8 cellular contexts compared by ENCODE assay signal in genomic region chrX:65750674-65751469, GRCh38.
A peak's percentile ranks its signal among the peaks of the same experiment; 100 is the strongest.
DNase-seq lines count a peak whose midpoint lies in the region; ATAC-seq, FAIRE-seq and TF ChIP-seq lines count a peak whose summit lies in the region.

No MANE protein-coding gene starts in this region.

- no peaks in the 10 kb centered on the region for H3K36me3 ChIP-seq in MM.1S (replicated peaks; ENCODE audit: insufficient read depth, low read length)
- no peaks in the 10 kb centered on the region for H3K36me3 ChIP-seq in GM12878 (ENCODE audit: control insufficient read depth in 2 of 2, insufficient read depth in 2 of 2, low read length in 1 of 2)
- no peaks in the 10 kb centered on the region for H3K36me3 ChIP-seq in Caco-2 (ENCODE audit: control insufficient read depth, insufficient read depth, low read length)

- no peak overlapping the region for H3K4me3 Mint-ChIP-seq in Caco-2 (ENCODE audit: unreplicated experiment)

- H3K27me3 Mint-ChIP-seq in Caco-2 (ENCODE audit: insufficient read depth, unreplicated experiment): peaks cover 7% of the 10 kb centered on the region

- POLR2A ChIA-PET in GM12878 (lab: Charles Lee) (interaction anchor here (1.1 to 1.2 kb wide), 2 partner anchors 37 to 45 kb away, joined by 3 read pairs; no protein-coding TSS in a partner anchor), Caco-2 (lab: Charles Lee) (no interaction called here)

- FAIRE-seq in GM12878 (lab: Jason Lieb, UNC): no peak

- H3F3A ChIP-seq in MM.1S (ENCODE audit: insufficient read depth, low read length): peaks cover 25% of the 10 kb centered on the region

- peak overlapping the region; percentile 67 for H3K4me2 ChIP-seq in MM.1S (ENCODE audit: low read depth, low read length)
- peak overlapping the region; percentile 7; the same call in 1 of the 2 replicates for H3K4me2 ChIP-seq in GM12878 (ENCODE audit: control insufficient read depth, insufficient read depth)

- H2AFZ ChIP-seq in MM.1S (ENCODE audit: low read length): 0 out of 2 replicates have a peak overlapping the region, but pooled peaks have one; percentile 0
- H2AFZ ChIP-seq in GM12878 (ENCODE audit: control insufficient read depth, low read depth, low read length): no peak overlapping the region

- H3K9me3 ChIP-seq in MM.1S (replicated peaks; ENCODE audit: insufficient read depth, low read length) (no peaks in the 10 kb centered on the region), GM12878 (replicated peaks; ENCODE audit: control insufficient read depth, insufficient read depth, low read length) (no peaks in the 10 kb centered on the region), Caco-2 (no peaks in the 10 kb centered on the region)

- in situ Hi-C loops in GM12878 (cut with MboI): no loop called here

- no peak for TF ChIP-seq CTCF in MM.1S (IDR thresholded peaks at IDR 0.05; ENCODE audit: low read length)
- no peak for TF ChIP-seq CTCF in GM12878 (IDR thresholded peaks at IDR 0.05 in 2 of 3, conservative IDR thresholded peaks at IDR 0.05 in 1 of 3; ENCODE audit: control insufficient read depth in 2 of 3, extremely low read depth in 1 of 3, insufficient read depth in 1 of 3, low read depth in 3 of 3, low read length in 3 of 3)
- no peak for TF ChIP-seq CTCF in Caco-2 (IDR thresholded peaks at IDR 0.05; ENCODE audit: insufficient read depth in 1 of 2, low read depth in 1 of 2, low read length in 1 of 2, severe bottlenecking in 1 of 2, unreplicated experiment in 1 of 2)

- H3K27me3 ChIP-seq in MM.1S (replicated peaks; ENCODE audit: insufficient read depth, low read length) (no peaks in the 10 kb centered on the region), GM12878 (replicated peaks in 1 of 2; ENCODE audit: control insufficient read depth in 2 of 2, insufficient read depth in 2 of 2, low read length in 1 of 2) (no peaks in the 10 kb centered on the region), Caco-2 (replicated peaks; ENCODE audit: control insufficient read depth, insufficient read depth, low read length) (no peaks in the 10 kb centered on the region)

- RAD21 ChIA-PET in GM12878 (lab: Charles Lee; ENCODE audit: unreplicated experiment): interaction anchor here (0.7 to 2.6 kb wide), 6 partner anchors 29 to 296 kb away, joined by 3 to 14 read pairs (median 4); no protein-coding TSS in a partner anchor

- no peaks in the 10 kb centered on the region for H4K20me1 ChIP-seq in MM.1S (ENCODE audit: insufficient read depth, low read length)
- H4K20me1 ChIP-seq in GM12878 (ENCODE audit: control insufficient read depth, insufficient read depth): no peaks in the 10 kb centered on the region

- H3K79me2 ChIP-seq in MM.1S (ENCODE audit: low read length) (no peaks in the 10 kb centered on the region), GM12878 (ENCODE audit: control insufficient read depth, insufficient read depth, low read length) (no peaks in the 10 kb centered on the region)

- BruUV-seq in GM12878 (replicated peaks; lab: Mats Ljungman, UMichigan): no TSS peak
- BruUV-seq in Caco-2 (replicated peaks; lab: Mats Ljungman, UMichigan): no TSS peak

- H3K27ac ChIP-seq in MM.1S (ENCODE audit: low read length) (peak overlapping the region; percentile 85), GM12878 (ENCODE audit: control insufficient read depth, insufficient read depth) (no peak overlapping the region)

- no peak for TF ChIP-seq EP300 in GM12878 (IDR thresholded peaks at IDR 0.05; ENCODE audit: borderline replicate concordance in 1 of 2, control insufficient read depth in 1 of 2, low read depth in 2 of 2, low read length in 2 of 2)

- no peaks in the 10 kb centered on the region for H3K9me3 Mint-ChIP-seq in Caco-2 (ENCODE audit: unreplicated experiment)

- ATAC-seq in GM18498 (IDR thresholded peaks at IDR 0.05; ENCODE audit: unreplicated experiment) (peak; percentile 90), GM21723 (IDR thresholded peaks at IDR 0.05; ENCODE audit: unreplicated experiment) (peak; percentile 83), GM12878 (peak; percentile 85), esophagus mucosa (no peak)

- no peaks in the 10 kb centered on the region for H3K36me3 Mint-ChIP-seq in Caco-2 (ENCODE audit: insufficient read depth, unreplicated experiment)

- TF ChIP-seq RAD21 in GM12878 (IDR thresholded peaks at IDR 0.05; ENCODE audit: insufficient read depth, low read depth, low read length): no peak

- H3K4me1 ChIP-seq in MM.1S (ENCODE audit: low read length): peaks cover 44% of the 10 kb centered on the region
- H3K4me1 ChIP-seq in GM12878 (ENCODE audit: control insufficient read depth, insufficient read depth, low read length): peaks cover 7% of the 10 kb centered on the region
- H3K4me1 ChIP-seq in Caco-2: no peaks in the 10 kb centered on the region

- peak; percentile 95 for DNase-seq in MM.1S
- DNase-seq in GM12878 (ENCODE audit: low read depth, low spot score): peak; percentile 65
- no peak for DNase-seq in islet precursor cell
- DNase-seq in COLO668 (lab: John Stamatoyannopoulos, UW; ENCODE audit: unreplicated experiment): no peak
- no peak for DNase-seq in Caco-2

- no peaks in the 10 kb centered on the region for H3K4me1 Mint-ChIP-seq in Caco-2 (ENCODE audit: low read depth, unreplicated experiment)

- peak overlapping the region; percentile 39; the same call in 1 of the 2 replicates for H3K9ac ChIP-seq in MM.1S (ENCODE audit: low read length)
- no peak overlapping the region for H3K9ac ChIP-seq in GM12878 (ENCODE audit: control insufficient read depth, insufficient read depth, low read length)

- CTCF ChIA-PET in GM12878 (lab: Yijun Ruan, JAX): interaction anchor here (1.0 to 2.3 kb wide), 3 partner anchors 154 to 236 kb away, joined by 3 to 7 read pairs (median 3); no protein-coding TSS in a partner anchor
- CTCF ChIA-PET in Caco-2 (lab: Charles Lee): no interaction called here

- H3K4me3 ChIP-seq in MM.1S (ENCODE audit: low read length) (peak overlapping the region; percentile 7), GM12878 (no peak overlapping the region), Caco-2 (ENCODE audit: low read depth, low read length) (no peak overlapping the region)

- TF ChIP-seq POLR2A in GM12878 (IDR thresholded peaks at IDR 0.05; ENCODE audit: low read depth, low read length): no peak

- SMC1A ChIA-PET in GM12878 (lab: Charles Lee; ENCODE audit: uncharacterized antibody, unreplicated experiment): interaction anchor here (0.7 to 2.7 kb wide), 14 partner anchors 11 to 981 kb away, joined by 3 to 9 read pairs (median 3); no protein-coding TSS in a partner anchor

- H3K9me2 ChIP-seq in MM.1S (replicated peaks; ENCODE audit: insufficient read depth, low read length): no peaks in the 10 kb centered on the region

- WGBS in GM12878 (ENCODE audit: insufficient coverage, insufficient replicate concordance, low lambda C conversion rate, missing lambda C conversion rate): 35% methylated on average over 6 of the region's 6 CpGs

- no peak overlapping the region for H3K27ac Mint-ChIP-seq in Caco-2 (ENCODE audit: unreplicated experiment)

- intact Hi-C loops in GM12878 (cut with micrococcal nuclease; ENCODE audit: unreplicated experiment) (loop anchor here (1.0 kb wide), 1 partner anchor 115 kb away; no protein-coding TSS in a partner anchor), Caco-2 (cut with micrococcal nuclease; ENCODE audit: unreplicated experiment) (no loop called here)

TF ChIP-seq in GM12878, 131 proteins besides CTCF, POLR2A, EP300 and RAD21 (continues in another document):
- TF ChIP-seq MTA2 (IDR thresholded peaks at IDR 0.05; ENCODE audit: low read depth) (no peak), WRNIP1 (IDR thresholded peaks at IDR 0.05; ENCODE audit: borderline replicate concordance, low read depth, low read length) (no peak), MEF2A (IDR thresholded peaks at IDR 0.05; ENCODE audit: insufficient read depth, low read depth, low read length) (0 out of 2 replicates have a peak, but pooled peaks have one; percentile 32), GATAD2B (conservative IDR thresholded peaks at IDR 0.05; ENCODE audit: low read depth) (no peak), BACH1 (IDR thresholded peaks at IDR 0.05; ENCODE audit: borderline replicate concordance) (no peak), MXI1 (IDR thresholded peaks at IDR 0.05; ENCODE audit: low read depth, low read length) (no peak), TBL1XR1 (IDR thresholded peaks at IDR 0.05; ENCODE audit: low read depth, low read length) (0 out of 2 replicates have a peak, but pooled peaks have one; percentile 44), IKZF1 (conservative IDR thresholded peaks at IDR 0.05) (peak; percentile 41; the same call in 1 of the 2 replicates)
- TF ChIP-seq, protein P1, sequence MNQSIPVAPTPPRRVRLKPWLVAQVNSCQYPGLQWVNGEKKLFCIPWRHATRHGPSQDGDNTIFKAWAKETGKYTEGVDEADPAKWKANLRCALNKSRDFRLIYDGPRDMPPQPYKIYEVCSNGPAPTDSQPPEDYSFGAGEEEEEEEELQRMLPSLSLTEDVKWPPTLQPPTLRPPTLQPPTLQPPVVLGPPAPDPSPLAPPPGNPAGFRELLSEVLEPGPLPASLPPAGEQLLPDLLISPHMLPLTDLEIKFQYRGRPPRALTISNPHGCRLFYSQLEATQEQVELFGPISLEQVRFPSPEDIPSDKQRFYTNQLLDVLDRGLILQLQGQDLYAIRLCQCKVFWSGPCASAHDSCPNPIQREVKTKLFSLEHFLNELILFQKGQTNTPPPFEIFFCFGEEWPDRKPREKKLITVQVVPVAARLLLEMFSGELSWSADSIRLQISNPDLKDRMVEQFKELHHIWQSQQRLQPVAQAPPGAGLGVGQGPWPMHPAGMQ (IDR thresholded peaks at IDR 0.05; ENCODE audit: borderline replicate concordance): no peak

Comparison
In these comparisons a context has a peak if more than half of its experiments do, and no peak if none do; other contexts are left out.
1. DNase-seq: peak in MM.1S (single experiment) and GM12878 (single experiment); none in islet precursor cell (single experiment), COLO668 (single experiment) and Caco-2 (0 of 2).